In the genomic region with DNA sequence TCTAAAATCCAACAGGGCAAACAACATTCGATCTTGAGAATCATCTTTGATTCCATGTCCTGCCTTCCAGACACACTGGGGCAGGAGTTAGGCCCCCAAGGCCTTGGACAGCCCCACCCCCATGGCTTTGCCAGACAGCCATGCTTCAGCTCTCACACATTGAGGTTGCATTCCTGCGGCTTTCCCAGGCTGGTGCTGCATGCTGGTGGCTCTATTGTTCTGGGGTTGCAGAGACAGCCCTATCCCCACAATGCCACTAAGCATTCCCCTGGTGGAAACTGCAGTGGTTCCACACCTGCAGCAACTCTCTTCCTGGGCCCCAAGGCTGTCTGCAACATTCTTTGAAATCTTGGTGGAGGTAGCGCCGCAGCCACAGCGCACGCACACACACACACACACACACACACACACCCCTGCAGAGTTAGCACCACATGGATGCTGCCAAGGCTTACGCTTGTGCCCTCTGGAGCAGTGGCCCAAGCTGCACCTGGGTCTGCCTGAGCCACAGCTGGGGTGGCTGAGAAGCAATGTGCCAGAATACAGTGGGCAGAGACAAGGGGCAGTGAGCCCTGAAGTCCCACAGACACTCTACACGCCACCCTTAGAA, we compare ENCODE assay signal across 1 cellular context.
TF ChIP-seq lines count a peak whose summit lies in the region.

No MANE protein-coding gene starts in this region.

TF ChIP-seq in H1, 55 proteins besides CTCF, POLR2A, EP300 and RAD21:
- TF ChIP-seq KDM1A (IDR thresholded peaks at IDR 0.05; ENCODE audit: borderline replicate concordance, low read length) (no peak), HDAC6 (IDR thresholded peaks at IDR 0.05; ENCODE audit: low read depth, low read length) (no peak), CBX8 (IDR thresholded peaks at IDR 0.05; ENCODE audit: borderline replicate concordance, low read depth, low read length) (no peak), GTF2F1 (IDR thresholded peaks at IDR 0.05; ENCODE audit: borderline replicate concordance, low read depth, low read length) (no peak), ASH2L (IDR thresholded peaks at IDR 0.05; ENCODE audit: low read length) (peak; percentile 35), MAX (IDR thresholded peaks at IDR 0.05) (0 out of 2 replicates have a peak, but pooled peaks have one; percentile 15), NRF1 (IDR thresholded peaks at IDR 0.05; ENCODE audit: low read depth, low read length) (no peak), MAFK (IDR thresholded peaks at IDR 0.05; ENCODE audit: low read depth, low read length) (no peak), SIRT6 (IDR thresholded peaks at IDR 0.05; ENCODE audit: low read length) (no peak), E2F6 (IDR thresholded peaks at IDR 0.05) (no peak), TEAD4 (IDR thresholded peaks at IDR 0.05; ENCODE audit: low read depth, low read length) (0 out of 2 replicates have a peak, but pooled peaks have one; percentile 40), ZNF274 (IDR thresholded peaks at IDR 0.05; ENCODE audit: borderline replicate concordance, extremely low read depth, low read length) (no peak)
